ENCODE assay signal across 8 cellular contexts in the genomic region with DNA sequence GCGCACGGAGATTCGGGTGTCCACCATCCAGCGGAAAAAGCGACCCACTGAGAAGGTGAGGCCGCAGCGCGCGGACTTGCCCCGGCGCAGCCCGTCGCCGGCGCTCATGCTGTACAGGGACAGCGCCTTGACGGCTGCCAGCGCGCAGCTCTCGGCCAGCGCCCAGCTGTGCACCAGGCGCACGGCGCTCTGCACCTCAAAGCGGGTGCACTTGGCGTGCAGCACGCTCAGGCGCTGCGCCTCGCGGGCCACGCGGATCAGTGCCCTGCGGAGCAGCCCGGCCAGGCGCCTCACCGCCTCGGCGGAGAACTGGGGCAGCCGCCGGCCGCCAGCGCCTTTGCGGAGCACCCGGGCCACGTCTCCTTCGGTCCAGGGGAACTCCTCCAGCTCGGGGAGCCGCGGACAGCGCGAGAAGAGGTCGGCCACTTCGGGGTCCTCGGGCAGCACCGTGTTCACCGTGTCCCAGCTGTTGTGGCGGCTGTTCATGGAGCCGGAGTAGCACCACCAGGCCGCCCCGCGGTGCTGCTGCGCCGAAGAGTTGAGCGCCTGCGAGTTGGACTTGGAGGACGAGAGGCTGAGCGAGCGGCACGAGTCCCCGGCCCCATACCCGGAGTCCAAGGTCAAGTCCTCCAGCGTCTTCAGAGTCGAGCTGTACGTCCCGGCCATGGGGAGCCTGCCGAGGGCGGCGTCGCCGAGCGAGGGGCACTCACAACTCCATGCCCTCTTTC. TPM values are rescaled to one million over a fixed set of nuclear protein-coding genes. Genes with fewer than 3 reads are reported as not detected.
A peak's percentile ranks its signal among the peaks of the same experiment; 100 is the strongest.
DNase-seq lines count a peak whose midpoint lies in the region; ATAC-seq and TF ChIP-seq lines count a peak whose summit lies in the region.

No MANE protein-coding gene starts in this region.

- no peaks in the 10 kb centered on the region for H3K27me3 ChIP-seq in Panc1 (ENCODE audit: control insufficient read depth, insufficient read depth, low read length)
- H3K27me3 ChIP-seq in neural progenitor cell, result peaks cover 78% of the 10 kb centered on the region
- H3K27me3 ChIP-seq in tibial nerve, result peaks cover 0 to 3% of the 10 kb centered on the region in 2 donors

- POLR2A ChIA-PET in Panc1 (lab: Charles Lee), result interaction anchor here (0.5 kb wide), 1 partner anchor 59 kb away, joined by 8 read pairs; no protein-coding TSS in a partner anchor

- no peak overlapping the region for H3K9ac ChIP-seq in neural progenitor cell

- H3F3A ChIP-seq in neural progenitor cell (ENCODE audit: low read depth), result peaks cover 19% of the 10 kb centered on the region

- no peak for TF ChIP-seq POLR2A in tibial nerve (IDR thresholded peaks at IDR 0.05)

- peak overlapping the region; percentile 86 for H3K4me2 ChIP-seq in neural progenitor cell

- no peaks in the 10 kb centered on the region for H3K9me3 ChIP-seq in Panc1 (ENCODE audit: control insufficient read depth, insufficient read depth, low read depth, low read length)
- H3K9me3 ChIP-seq in neural progenitor cell (ENCODE audit: low read depth), result no peaks in the 10 kb centered on the region
- no peaks in the 10 kb centered on the region for H3K9me3 ChIP-seq in tibial nerve

- ATAC-seq in HG02938 (IDR thresholded peaks at IDR 0.05; ENCODE audit: unreplicated experiment) (peak; percentile 17), Panc1 (peak; percentile 37), GM18873 (IDR thresholded peaks at IDR 0.05; ENCODE audit: low FRiP score, unreplicated experiment) (no peak)

- peaks cover 25% of the 10 kb centered on the region for H3K4me1 Mint-ChIP-seq in neural progenitor cell

- peaks cover 22% of the 10 kb centered on the region for H4K20me1 ChIP-seq in neural progenitor cell (ENCODE audit: low read depth)

- H3K36me3 Mint-ChIP-seq in neural progenitor cell, result no peaks in the 10 kb centered on the region

- TF ChIP-seq CTCF in GM10266 (IDR thresholded peaks at IDR 0.05; ENCODE audit: control insufficient read depth, insufficient read depth, low read depth, missing control alignments) (peak; percentile 11), Panc1 (IDR thresholded peaks at IDR 0.05) (peak; percentile 36), neural progenitor cell (IDR thresholded peaks at IDR 0.05) (no peak), tibial nerve (IDR thresholded peaks at IDR 0.05) (no peak)

- DNase-seq in GM10266 (ENCODE audit: extremely low spot score), result peak; percentile 51
- DNase-seq in Panc1 (ENCODE audit: low read depth, low spot score), result no peak
- peak; percentile 34 for DNase-seq in activated gamma-delta T cell (lab: John Stamatoyannopoulos, UW)
- peak; percentile 48 for DNase-seq in foreskin melanocyte
- peak; percentile 73 for DNase-seq in neural progenitor cell (ENCODE audit: low spot score)
- DNase-seq in tibial nerve (ENCODE audit: low spot score in 2 of 2), result peak in 1 of 2 donors; percentile 26

- no peaks in the 10 kb centered on the region for H3K9me3 Mint-ChIP-seq in neural progenitor cell

- H3K4me3 Mint-ChIP-seq in neural progenitor cell, result peak overlapping the region; percentile 85

- no peak for TF ChIP-seq EP300 in tibial nerve (IDR thresholded peaks at IDR 0.05)

- 0 to 1% methylated on average over 17 to 29 of the region's 82 CpGs for WGBS in tibial nerve, 2 donors

- H3K27ac ChIP-seq in Panc1 (ENCODE audit: low read length) (peak overlapping the region; percentile 76), neural progenitor cell (no peak overlapping the region), tibial nerve (peak overlapping the region; percentile 34 to 82 (median 44))

- H3K27me3 Mint-ChIP-seq in neural progenitor cell (ENCODE audit: insufficient read depth, low read depth), result peaks cover 11% of the 10 kb centered on the region

- intact Hi-C loops in Panc1 (cut with micrococcal nuclease; ENCODE audit: unreplicated experiment), result loop anchor here (5.0 kb wide), 2 partner anchors 360 to 540 kb away; no protein-coding TSS in a partner anchor

- no peaks in the 10 kb centered on the region for H3K36me3 ChIP-seq in Panc1 (ENCODE audit: control insufficient read depth, insufficient read depth, low read length)
- no peaks in the 10 kb centered on the region for H3K36me3 ChIP-seq in neural progenitor cell
- no peaks in the 10 kb centered on the region for H3K36me3 ChIP-seq in tibial nerve

- H3K4me3 ChIP-seq in Panc1 (ENCODE audit: low read depth in 2 of 2, low read length in 2 of 2) (peak overlapping the region; percentile 54 to 80), neural progenitor cell (peak overlapping the region; percentile 61), tibial nerve (peak overlapping the region; percentile 51 to 79 (median 66))

- H3K4me1 ChIP-seq in Panc1 (ENCODE audit: control insufficient read depth, insufficient read depth, low read length) (peaks cover 27% of the 10 kb centered on the region), neural progenitor cell (peaks cover 7% of the 10 kb centered on the region), tibial nerve (peaks cover 0 to 53% (median 15%) of the 10 kb centered on the region in 4 donors)

- TSS peak; percentile 47 for BruUV-seq in Panc1 (replicated peaks; lab: Mats Ljungman, UMichigan)

- in situ Hi-C loops in Panc1 (cut with HindIII; ENCODE audit: low pct_unique_long_range_greater_than_20kb, low sequenced_read_pairs), result no loop called here

- peak overlapping the region; percentile 26 for H2AFZ ChIP-seq in neural progenitor cell (replicated peaks)

- H3K27ac Mint-ChIP-seq in neural progenitor cell, result no peak overlapping the region

- CTCF ChIA-PET in Panc1 (lab: Charles Lee), result interaction anchor here (1.2 to 2.3 kb wide), 2 partner anchors 81 to 183 kb away, joined by 3 to 20 read pairs; no protein-coding TSS in a partner anchor

- no peaks in the 10 kb centered on the region for H3K79me2 ChIP-seq in neural progenitor cell (ENCODE audit: low read depth)

RNA-seq across cellular contexts. Expression of a gene that starts 0.7 kb away (rescaled TPM):
- total RNA-seq in Panc1 (2021; ENCODE audit: unreplicated experiment) (22.7 TPM), neural progenitor cell (ENCODE audit: low replicate concordance) (0.37 and 0.84 TPM in 2 replicates), tibial nerve (1 to 10 TPM; 7.1 to 9.3 (median 7.7) TPM)
- 24.9 TPM for polyA plus RNA-seq in Panc1 (2012; ENCODE audit: insufficient read length)

Comparison
In these comparisons a context has a peak if more than half of its experiments do, and no peak if none do; other contexts are left out.
1. CTCF ChIP-seq: peak in GM10266 (single experiment) and Panc1 (single experiment); none in neural progenitor cell (single experiment) and tibial nerve (0 of 5).
2. Peak in every context shown above with its lines, with median percentiles within 50 percentile points of each other: H3K4me3 ChIP-seq.